Comparison of ENCODE assay signal across 1 cellular context in the genomic region with DNA sequence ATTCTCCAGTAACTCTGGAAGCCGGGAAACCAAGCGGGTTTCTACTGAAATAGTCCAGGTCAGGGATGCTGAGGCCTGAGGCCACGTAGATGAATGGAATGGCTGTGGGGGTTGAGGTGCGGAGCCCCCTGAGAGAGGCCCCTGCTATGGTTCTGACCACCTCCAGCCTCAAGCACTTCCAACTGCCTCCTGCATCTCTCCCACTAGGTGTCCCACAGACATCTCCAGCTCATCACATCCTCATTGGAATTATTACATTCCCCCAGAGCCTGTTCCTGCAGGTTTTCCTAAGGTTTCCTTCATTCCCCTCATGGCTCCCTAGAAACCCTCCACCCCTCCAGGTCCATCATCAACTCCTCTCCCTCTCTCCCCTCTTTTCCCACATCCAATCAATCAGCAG.
TF ChIP-seq lines count a peak whose summit lies in the region.

No MANE protein-coding gene starts in this region.

TF ChIP-seq in HepG2, 621 proteins besides CTCF, POLR2A, EP300 and RAD21:
- TF ChIP-seq SMC3 (IDR thresholded peaks at IDR 0.05; ENCODE audit: low read length) = peak; percentile 14; the same call in 1 of the 2 replicates
- peak; percentile 35; the same call in 1 of the 2 replicates for TF ChIP-seq STAG1 (CRISPR knock-in tag; IDR thresholded peaks at IDR 0.05)
- TF ChIP-seq ZNF230 (CRISPR knock-in tag; IDR thresholded peaks at IDR 0.05) = no peak
TF ChIP-seq in HepG2: peak in this region for 2.
